ENCODE assay signal across 19 cellular contexts in genomic region chr18:45852631-45853030, GRCh38. TPM values are rescaled to one million over a fixed set of nuclear protein-coding genes. Genes with fewer than 3 reads are reported as not detected.
"Had no signal": no experiment of that assay in that cellular context is flagged by ENCODE, and none has a peak within 500 bp of the region (broad histone marks: within the 10 kb centered on the region; RNA-seq: fewer than 3 reads in every experiment).

No MANE protein-coding gene starts in this region.

- H3K27me3 Mint-ChIP-seq: activated B cell treated with CpG ODN at 0.5 μM for 24 hours; naive thymus-derived CD4-positive, alpha-beta T cell; T-cell had no signal

- H3K4me1 ChIP-seq: colonic mucosa, tibial artery, vagina had no signal

- FAIRE-seq: kidney had no signal

- H3K4me3 Mint-ChIP-seq: activated B cell treated with CpG ODN at 0.5 μM for 24 hours; naive thymus-derived CD4-positive, alpha-beta T cell; T-cell had no signal

- H3K27me3 ChIP-seq: colonic mucosa, left lung, tibial artery, vagina had no signal

- H3K4me3 ChIP-seq: colonic mucosa, left lung, mucosa of descending colon, tibial artery, vagina had no signal

- H3K27ac ChIP-seq: colonic mucosa, left lung, tibial artery, vagina had no signal

- H3K9me3 Mint-ChIP-seq: activated B cell treated with CpG ODN at 0.5 μM for 24 hours; naive thymus-derived CD4-positive, alpha-beta T cell; T-cell had no signal

- DNase-seq: activated B cell treated with CpG ODN at 0.5 μM for 24 hours; activated CD4-positive, alpha-beta T cell treated with anti-CD3 and anti-CD28 coated beads for 48 hours; activated CD8-positive, alpha-beta memory T cell treated with anti-CD3 and anti-CD28 coated beads for 24 hours; colonic mucosa; hypothalamus; kidney; left lung; mammary epithelial cell; mucosa of descending colon; naive thymus-derived CD4-positive, alpha-beta T cell; retina; stimulated activated CD4-positive, alpha-beta T cell treated with anti-CD3 and anti-CD28 coated beads, Interleukin-2, amount 100 ng/mL, for 48 hours; stimulated activated naive CD4-positive, alpha-beta T cell; T-cell; T1000; tibial artery had no signal

- H3K27ac Mint-ChIP-seq: activated B cell treated with CpG ODN at 0.5 μM for 24 hours had no signal

- H3K4me1 Mint-ChIP-seq: T-cell had no signal

- H3K9me3 ChIP-seq: colonic mucosa, left lung, mucosa of descending colon, tibial artery, vagina had no signal

- ATAC-seq: esophagus mucosa; left lung; mucosa of descending colon; naive thymus-derived CD4-positive, alpha-beta T cell; T-cell had no signal

- H3K36me3 ChIP-seq: colonic mucosa had no signal

RNA-seq across cellular contexts. Expression of gene SIGLEC15, which starts 27.2 kb away (rescaled TPM):
- total RNA-seq: activated B cell treated with CpG ODN at 0.5 μM for 24 hours, cardiac septum, colonic mucosa, esophagus mucosa, vagina had no signal
